1 cellular context compared by ENCODE assay signal in genomic region chr1:16905112-16905855, GRCh38.
TF ChIP-seq lines count a peak whose summit lies in the region.

No MANE protein-coding gene starts in this region.

TF ChIP-seq in K562, 482 proteins besides CTCF, POLR2A, EP300 and RAD21 (continued from another document and continues in another):
- TF ChIP-seq CBX5 (IDR thresholded peaks at IDR 0.05; ENCODE audit: borderline replicate concordance, low read depth) (peak; percentile 69; the same call in 1 of the 2 replicates), NR4A1 (CRISPR knock-in tag; IDR thresholded peaks at IDR 0.05) (no peak), NR4A1 (tag; IDR thresholded peaks at IDR 0.05) (0 out of 2 replicates have a peak, but pooled peaks have one; percentile 36), GMEB1 (CRISPR knock-in tag; IDR thresholded peaks at IDR 0.05) (no peak), SMAD1 (IDR thresholded peaks at IDR 0.05; ENCODE audit: low read depth, low read length, partially characterized antibody) (peak; percentile 100), ZNF184 (CRISPR knock-in tag; IDR thresholded peaks at IDR 0.05) (no peak), NONO (IDR thresholded peaks at IDR 0.05; ENCODE audit: low read depth in 2 of 2, low read length in 1 of 2) (peak; percentile 94 to 99), TOE1 (IDR thresholded peaks at IDR 0.05; ENCODE audit: borderline replicate concordance) (peak; percentile 85; the same call in 1 of the 2 replicates), TOE1 (CRISPR knock-in tag; IDR thresholded peaks at IDR 0.05; ENCODE audit: borderline replicate concordance, low read depth) (peak; percentile 71; the same call in 1 of the 2 replicates), ATF7 (IDR thresholded peaks at IDR 0.05) (0 out of 2 replicates have a peak, but pooled peaks have one; percentile 4), LARP7 (IDR thresholded peaks at IDR 0.05) (peak; percentile 83), THRA (IDR thresholded peaks at IDR 0.05) (no peak), ZNF41 (CRISPR knock-in tag; conservative IDR thresholded peaks at IDR 0.05) (peak; percentile 98), ARNT (IDR thresholded peaks at IDR 0.05) (peak; percentile 86 to 93), NFXL1 (CRISPR knock-in tag; IDR thresholded peaks at IDR 0.05) (peak; percentile 99), XRCC4 (IDR thresholded peaks at IDR 0.05; ENCODE audit: extremely low read depth, insufficient read depth, insufficient read length) (no peak), ZNF586 (CRISPR knock-in tag; conservative IDR thresholded peaks at IDR 0.05) (peak; percentile 99), MEIS2 (IDR thresholded peaks at IDR 0.05; ENCODE audit: partially characterized antibody) (no peak), SNAPC5 (CRISPR knock-in tag; IDR thresholded peaks at IDR 0.05) (peak; percentile 97), ZNF830 (CRISPR knock-in tag; IDR thresholded peaks at IDR 0.05) (peak; percentile 99), PBX2 (CRISPR knock-in tag; IDR thresholded peaks at IDR 0.05; ENCODE audit: low read depth) (no peak), PBX2 (tag; conservative IDR thresholded peaks at IDR 0.05; ENCODE audit: low read depth) (peak; percentile 35; the same call in 1 of the 2 replicates), ETS2 (tag; IDR thresholded peaks at IDR 0.05; ENCODE audit: borderline replicate concordance, poor library complexity, severe bottlenecking) (no peak), CAMTA2 (CRISPR knock-in tag; conservative IDR thresholded peaks at IDR 0.05) (peak; percentile 99), BRF2 (IDR thresholded peaks at IDR 0.05; ENCODE audit: borderline replicate concordance, insufficient read depth, insufficient read length) (no peak), ZNF324 (CRISPR knock-in tag; IDR thresholded peaks at IDR 0.05) (peak; percentile 87), ARID3A (IDR thresholded peaks at IDR 0.05; ENCODE audit: borderline replicate concordance, low read depth, low read length) (peak; percentile 88; the same call in 1 of the 2 replicates), KDM5B (IDR thresholded peaks at IDR 0.05; ENCODE audit: insufficient replicate concordance, low read depth, low read length) (peak; percentile 99), E2F6 (IDR thresholded peaks at IDR 0.05; ENCODE audit: borderline replicate concordance in 1 of 2, extremely low read depth in 1 of 2, insufficient read depth in 1 of 2, insufficient read length in 1 of 2, low read depth in 1 of 2, low read length in 1 of 2, poor library complexity in 1 of 2, severe bottlenecking in 1 of 2) (peak; percentile 8 to 9), ZNF696 (CRISPR knock-in tag; conservative IDR thresholded peaks at IDR 0.05) (peak; percentile 100), GATAD2B (IDR thresholded peaks at IDR 0.05; ENCODE audit: borderline replicate concordance) (peak; percentile 89), RHOXF2B (CRISPR knock-in tag; conservative IDR thresholded peaks at IDR 0.05) (peak; percentile 99), RBM22 (IDR thresholded peaks at IDR 0.05; ENCODE audit: low read depth, low read length, poor library complexity, severe bottlenecking) (peak; percentile 97), KAT8 (IDR thresholded peaks at IDR 0.05; ENCODE audit: low read depth) (no peak), POLR2B (IDR thresholded peaks at IDR 0.05; ENCODE audit: low read depth, partially characterized antibody) (peak; percentile 100), TRIM28 (IDR thresholded peaks at IDR 0.05) (peak; percentile 100), ZBED1 (IDR thresholded peaks at IDR 0.05) (peak; percentile 99), ZNF75A (CRISPR knock-in tag; IDR thresholded peaks at IDR 0.05) (peak; percentile 76), ARID2 (IDR thresholded peaks at IDR 0.05) (0 out of 2 replicates have a peak, but pooled peaks have one; percentile 18), TSC22D4 (tag; IDR thresholded peaks at IDR 0.05) (no peak), HIVEP1 (CRISPR knock-in tag; IDR thresholded peaks at IDR 0.05) (peak; percentile 39; the same call in 1 of the 2 replicates), SIRT6 (IDR thresholded peaks at IDR 0.05; ENCODE audit: low read depth, low read length) (no peak), TCFL5 (CRISPR knock-in tag; conservative IDR thresholded peaks at IDR 0.05) (peak; percentile 94), ZNF146 (CRISPR knock-in tag; IDR thresholded peaks at IDR 0.05; ENCODE audit: unreplicated experiment) (no peak), NFE2 (IDR thresholded peaks at IDR 0.05; ENCODE audit: low read depth) (peak; percentile 24; the same call in 1 of the 2 replicates), ADNP (tag; IDR thresholded peaks at IDR 0.05) (no peak), RBM39 (optimal IDR thresholded peaks at IDR 0.05; ENCODE audit: low read depth, low read length) (peak; percentile 19), THRAP3 (IDR thresholded peaks at IDR 0.05; ENCODE audit: borderline replicate concordance) (peak; percentile 98), CBFA2T2 (conservative IDR thresholded peaks at IDR 0.05) (peak; percentile 37; the same call in 1 of the 2 replicates), ZNF512 (tag; IDR thresholded peaks at IDR 0.05) (no peak), NR1H2 (CRISPR knock-in tag; IDR thresholded peaks at IDR 0.05) (peak; percentile 44; the same call in 1 of the 2 replicates), RB1 (IDR thresholded peaks at IDR 0.05; ENCODE audit: low read depth) (peak; percentile 61), SETDB1 (IDR thresholded peaks at IDR 0.05; ENCODE audit: low read length) (no peak)
- TF ChIP-seq, protein P1, sequence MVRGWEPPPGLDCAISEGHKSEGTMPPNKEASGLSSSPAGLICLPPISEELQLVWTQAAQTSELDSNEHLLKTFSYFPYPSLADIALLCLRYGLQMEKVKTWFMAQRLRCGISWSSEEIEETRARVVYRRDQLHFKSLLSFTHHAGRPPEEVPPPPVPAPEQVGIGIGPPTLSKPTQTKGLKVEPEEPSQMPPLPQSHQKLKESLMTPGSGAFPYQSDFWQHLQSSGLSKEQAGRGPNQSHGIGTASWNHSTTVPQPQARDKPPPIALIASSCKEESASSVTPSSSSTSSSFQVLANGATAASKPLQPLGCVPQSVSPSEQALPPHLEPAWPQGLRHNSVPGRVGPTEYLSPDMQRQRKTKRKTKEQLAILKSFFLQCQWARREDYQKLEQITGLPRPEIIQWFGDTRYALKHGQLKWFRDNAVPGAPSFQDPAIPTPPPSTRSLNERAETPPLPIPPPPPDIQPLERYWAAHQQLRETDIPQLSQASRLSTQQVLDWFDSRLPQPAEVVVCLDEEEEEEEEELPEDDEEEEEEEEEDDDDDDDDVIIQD (CRISPR knock-in tag; IDR thresholded peaks at IDR 0.05) = no peak
- TF ChIP-seq, protein P2, sequence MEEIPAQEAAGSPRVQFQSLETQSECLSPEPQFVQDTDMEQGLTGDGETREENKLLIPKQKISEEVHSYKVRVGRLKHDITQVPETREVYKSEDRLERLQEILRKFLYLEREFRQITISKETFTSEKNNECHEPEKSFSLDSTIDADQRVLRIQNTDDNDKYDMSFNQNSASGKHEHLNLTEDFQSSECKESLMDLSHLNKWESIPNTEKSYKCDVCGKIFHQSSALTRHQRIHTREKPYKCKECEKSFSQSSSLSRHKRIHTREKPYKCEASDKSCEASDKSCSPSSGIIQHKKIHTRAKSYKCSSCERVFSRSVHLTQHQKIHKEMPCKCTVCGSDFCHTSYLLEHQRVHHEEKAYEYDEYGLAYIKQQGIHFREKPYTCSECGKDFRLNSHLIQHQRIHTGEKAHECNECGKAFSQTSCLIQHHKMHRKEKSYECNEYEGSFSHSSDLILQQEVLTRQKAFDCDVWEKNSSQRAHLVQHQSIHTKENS (CRISPR knock-in tag; IDR thresholded peaks at IDR 0.05) = peak; percentile 99
